ENCODE assay signal across 1 cellular context in the genomic region with DNA sequence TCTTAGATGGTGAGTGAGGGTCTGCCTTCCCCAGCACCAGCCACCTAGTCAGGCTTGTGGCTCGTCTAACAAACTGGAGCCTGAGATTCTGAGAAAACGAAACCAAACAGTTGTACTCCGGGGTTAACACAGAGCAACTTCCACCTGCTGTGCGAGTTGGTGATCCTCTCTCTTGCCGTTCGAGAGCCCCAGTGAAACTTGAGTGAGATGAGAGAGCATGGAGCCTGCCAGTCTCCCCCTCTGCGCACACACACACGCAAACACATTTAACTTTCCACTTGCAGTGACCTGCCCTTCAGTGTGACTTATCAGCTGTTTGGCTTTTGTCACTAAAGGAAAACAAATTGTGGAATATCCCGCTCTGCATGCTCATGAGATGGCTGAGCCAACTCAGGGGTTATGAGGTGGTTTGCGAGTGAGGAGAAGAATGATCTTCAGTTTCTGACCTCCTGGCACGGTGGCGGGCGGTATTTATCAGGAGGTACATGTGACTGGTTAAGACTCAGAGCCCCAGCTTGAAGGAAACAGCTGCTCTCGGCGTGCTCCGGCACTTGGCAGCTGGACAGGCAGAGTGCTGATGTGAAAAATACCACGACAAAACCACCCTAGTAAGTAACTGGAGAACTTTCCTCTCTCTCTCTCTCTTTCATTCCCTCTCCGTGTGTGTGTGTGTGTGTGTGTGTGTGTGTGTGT.
TF ChIP-seq lines count a peak whose summit lies in the region.

RASGRP3 (plus strand) TSS at position 550 of the 693 bp plus-strand sequence. CDS start 38,488 bp downstream, outside the sequence.

TF ChIP-seq in GM23338, 12 proteins besides CTCF, POLR2A, EP300 and RAD21 (continued from another document):
- TF ChIP-seq, protein P1, sequence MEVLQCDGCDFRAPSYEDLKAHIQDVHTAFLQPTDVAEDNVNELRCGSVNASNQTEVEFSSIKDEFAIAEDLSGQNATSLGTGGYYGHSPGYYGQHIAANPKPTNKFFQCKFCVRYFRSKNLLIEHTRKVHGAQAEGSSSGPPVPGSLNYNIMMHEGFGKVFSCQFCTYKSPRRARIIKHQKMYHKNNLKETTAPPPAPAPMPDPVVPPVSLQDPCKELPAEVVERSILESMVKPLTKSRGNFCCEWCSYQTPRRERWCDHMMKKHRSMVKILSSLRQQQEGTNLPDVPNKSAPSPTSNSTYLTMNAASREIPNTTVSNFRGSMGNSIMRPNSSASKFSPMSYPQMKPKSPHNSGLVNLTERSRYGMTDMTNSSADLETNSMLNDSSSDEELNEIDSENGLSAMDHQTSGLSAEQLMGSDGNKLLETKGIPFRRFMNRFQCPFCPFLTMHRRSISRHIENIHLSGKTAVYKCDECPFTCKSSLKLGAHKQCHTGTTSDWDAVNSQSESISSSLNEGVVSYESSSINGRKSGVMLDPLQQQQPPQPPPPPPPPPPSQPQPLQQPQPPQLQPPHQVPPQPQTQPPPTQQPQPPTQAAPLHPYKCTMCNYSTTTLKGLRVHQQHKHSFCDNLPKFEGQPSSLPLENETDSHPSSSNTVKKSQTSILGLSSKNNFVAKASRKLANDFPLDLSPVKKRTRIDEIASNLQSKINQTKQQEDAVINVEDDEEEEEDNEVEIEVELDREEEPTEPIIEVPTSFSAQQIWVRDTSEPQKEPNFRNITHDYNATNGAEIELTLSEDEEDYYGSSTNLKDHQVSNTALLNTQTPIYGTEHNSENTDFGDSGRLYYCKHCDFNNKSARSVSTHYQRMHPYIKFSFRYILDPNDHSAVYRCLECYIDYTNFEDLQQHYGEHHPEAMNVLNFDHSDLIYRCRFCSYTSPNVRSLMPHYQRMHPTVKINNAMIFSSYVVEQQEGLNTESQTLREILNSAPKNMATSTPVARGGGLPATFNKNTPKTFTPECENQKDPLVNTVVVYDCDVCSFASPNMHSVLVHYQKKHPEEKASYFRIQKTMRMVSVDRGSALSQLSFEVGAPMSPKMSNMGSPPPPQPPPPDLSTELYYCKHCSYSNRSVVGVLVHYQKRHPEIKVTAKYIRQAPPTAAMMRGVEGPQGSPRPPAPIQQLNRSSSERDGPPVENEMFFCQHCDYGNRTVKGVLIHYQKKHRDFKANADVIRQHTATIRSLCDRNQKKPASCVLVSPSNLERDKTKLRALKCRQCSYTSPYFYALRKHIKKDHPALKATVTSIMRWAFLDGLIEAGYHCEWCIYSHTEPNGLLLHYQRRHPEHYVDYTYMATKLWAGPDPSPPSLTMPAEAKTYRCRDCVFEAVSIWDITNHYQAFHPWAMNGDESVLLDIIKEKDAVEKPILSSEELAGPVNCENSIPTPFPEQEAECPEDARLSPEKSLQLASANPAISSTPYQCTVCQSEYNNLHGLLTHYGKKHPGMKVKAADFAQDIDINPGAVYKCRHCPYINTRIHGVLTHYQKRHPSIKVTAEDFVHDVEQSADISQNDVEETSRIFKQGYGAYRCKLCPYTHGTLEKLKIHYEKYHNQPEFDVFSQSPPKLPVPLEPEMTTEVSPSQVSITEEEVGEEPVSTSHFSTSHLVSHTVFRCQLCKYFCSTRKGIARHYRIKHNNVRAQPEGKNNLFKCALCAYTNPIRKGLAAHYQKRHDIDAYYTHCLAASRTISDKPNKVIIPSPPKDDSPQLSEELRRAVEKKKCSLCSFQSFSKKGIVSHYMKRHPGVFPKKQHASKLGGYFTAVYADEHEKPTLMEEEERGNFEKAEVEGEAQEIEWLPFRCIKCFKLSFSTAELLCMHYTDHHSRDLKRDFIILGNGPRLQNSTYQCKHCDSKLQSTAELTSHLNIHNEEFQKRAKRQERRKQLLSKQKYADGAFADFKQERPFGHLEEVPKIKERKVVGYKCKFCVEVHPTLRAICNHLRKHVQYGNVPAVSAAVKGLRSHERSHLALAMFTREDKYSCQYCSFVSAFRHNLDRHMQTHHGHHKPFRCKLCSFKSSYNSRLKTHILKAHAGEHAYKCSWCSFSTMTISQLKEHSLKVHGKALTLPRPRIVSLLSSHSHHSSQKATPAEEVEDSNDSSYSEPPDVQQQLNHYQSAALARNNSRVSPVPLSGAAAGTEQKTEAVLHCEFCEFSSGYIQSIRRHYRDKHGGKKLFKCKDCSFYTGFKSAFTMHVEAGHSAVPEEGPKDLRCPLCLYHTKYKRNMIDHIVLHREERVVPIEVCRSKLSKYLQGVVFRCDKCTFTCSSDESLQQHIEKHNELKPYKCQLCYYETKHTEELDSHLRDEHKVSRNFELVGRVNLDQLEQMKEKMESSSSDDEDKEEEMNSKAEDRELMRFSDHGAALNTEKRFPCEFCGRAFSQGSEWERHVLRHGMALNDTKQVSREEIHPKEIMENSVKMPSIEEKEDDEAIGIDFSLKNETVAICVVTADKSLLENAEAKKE (CRISPR knock-in tag; IDR thresholded peaks at IDR 0.05): no peak
